Comparison of ENCODE assay signal across 25 cellular contexts in genomic region chr16:70472786-70473433, GRCh38. TPM values are rescaled to one million over a fixed set of nuclear protein-coding genes. Genes with fewer than 3 reads are reported as not detected.
DNase-seq lines count a peak whose midpoint lies in the region; ATAC-seq, FAIRE-seq and TF ChIP-seq lines count a peak whose summit lies in the region.
"Had no signal": no experiment of that assay in that cellular context is flagged by ENCODE, and none has a peak within 500 bp of the region (broad histone marks: within the 10 kb centered on the region; RNA-seq: fewer than 3 reads in every experiment).

No MANE protein-coding gene starts in this region.

- no peak overlapping the region for H2AFZ ChIP-seq in K562 (ENCODE audit: low read depth, low read length)
- no peak overlapping the region for H2AFZ ChIP-seq in hepatocyte

- TF ChIP-seq EP300 in K562 (IDR thresholded peaks at IDR 0.05; ENCODE audit: low read length): no peak

- no peak for TF ChIP-seq CTCF in K562 (IDR thresholded peaks at IDR 0.05 in 2 of 3, conservative IDR thresholded peaks at IDR 0.05 in 1 of 3; ENCODE audit: insufficient read depth in 2 of 3, low read depth in 1 of 3, low read length in 3 of 3)
- TF ChIP-seq CTCF in hepatocyte (IDR thresholded peaks at IDR 0.05; ENCODE audit: poor library complexity): no peak

- BruUV-seq in K562 (replicated peaks; lab: Mats Ljungman, UMichigan): no TSS peak

- DNase-seq in activated T-cell treated with anti-CD3 and anti-CD28 coated beads, Interleukin-2, amount 50 U/mL, for 24 hours: no peak
- DNase-seq in activated T-cell treated with anti-CD3 and anti-CD28 coated beads, Interleukin-2, amount 50 U/mL, for 1 hour: no peak
- no peak for DNase-seq in K562 (ENCODE audit: extremely low read depth in 1 of 4, low spot score in 3 of 4)
- DNase-seq in islet precursor cell: peak; percentile 47
- DNase-seq in stimulated activated effector memory CD8-positive, alpha-beta T cell treated with anti-CD3 and anti-CD28 coated beads, Interleukin-12 subunit alpha, Interleukin-12 subunit beta, amount 100 ng/mL, for 72 hours (ENCODE audit: low spot score in 2 of 2): no peak
- DNase-seq in ureter (ENCODE audit: low spot score): no peak
- DNase-seq in activated CD4-positive, alpha-beta T cell treated with anti-CD3 and anti-CD28 coated beads, Interleukin-2, amount 10 ng/mL, durations not matched to agents 24 days and 14 days: no peak
- no peak for DNase-seq in hepatocyte (ENCODE audit: low spot score)
- DNase-seq: ACHN, BE2C, GDM1, GOT3, NCI-H1092 treated with DMSO at 0.1 percent for 48 hours, NCI-H1436, NCI-H187, NCI-H2081 treated with DMSO at 0.1 percent for 48 hours, NCI-H2171, NCI-H226, NCI-H510A, SHP77 treated with DMSO at 0.1 percent for 48 hours had no signal

- CTCF ChIA-PET in K562 (lab: Yijun Ruan, JAX; ENCODE audit: low intra/inter-chr PET ratio): no interaction called here

- H3K27me3 Mint-ChIP-seq in activated T-cell treated with anti-CD3 and anti-CD28 coated beads, Interleukin-2, amount 50 U/mL, for 24 hours: no peaks in the 10 kb centered on the region
- H3K27me3 Mint-ChIP-seq in activated CD4-positive, alpha-beta T cell treated with anti-CD3 and anti-CD28 coated beads, Interleukin-2, amount 10 ng/mL, durations not matched to agents 24 days and 14 days: no peaks in the 10 kb centered on the region
- H3K27me3 Mint-ChIP-seq: CD4-positive, CD25-positive, alpha-beta regulatory T cell had no signal

- H3K27ac Mint-ChIP-seq in activated T-cell treated with anti-CD3 and anti-CD28 coated beads, Interleukin-2, amount 50 U/mL, for 24 hours: peak overlapping the region; percentile 40
- peak overlapping the region; percentile 89 for H3K27ac Mint-ChIP-seq in stimulated activated effector memory CD8-positive, alpha-beta T cell treated with anti-CD3 and anti-CD28 coated beads, Interleukin-12 subunit alpha, Interleukin-12 subunit beta, amount 100 ng/mL, for 72 hours
- H3K27ac Mint-ChIP-seq in activated CD4-positive, alpha-beta T cell treated with anti-CD3 and anti-CD28 coated beads, Interleukin-2, amount 10 ng/mL, durations not matched to agents 24 days and 14 days: no peak overlapping the region

- H3K4me3 ChIP-seq in K562: no peak overlapping the region
- no peak overlapping the region for H3K4me3 ChIP-seq in hepatocyte
- H3K4me3 ChIP-seq: GM12878, SK-N-MC had no signal

- H3K9me2 ChIP-seq in hepatocyte (replicated peaks; ENCODE audit: insufficient read depth): no peaks in the 10 kb centered on the region

- intact Hi-C loops in K562 (cut with micrococcal nuclease): no loop called here
- intact Hi-C loops in activated CD4-positive, alpha-beta T cell treated with anti-CD3 and anti-CD28 coated beads, Interleukin-2, amount 10 ng/mL, durations not matched to agents 24 days and 14 days (cut with micrococcal nuclease): no loop called here

- in situ Hi-C loops in K562 (cut with MboI): no loop called here

- H3K27me3 ChIP-seq in K562 (ENCODE audit: control insufficient read depth in 2 of 2, insufficient read depth in 2 of 2, low read length in 2 of 2): no peaks in the 10 kb centered on the region
- H3K27me3 ChIP-seq in hepatocyte: no peaks in the 10 kb centered on the region
- H3K27me3 ChIP-seq: BE2C had no signal

- H3K36me3 Mint-ChIP-seq in activated T-cell treated with anti-CD3 and anti-CD28 coated beads, Interleukin-2, amount 50 U/mL, for 24 hours (ENCODE audit: low read depth): peaks cover 31% of the 10 kb centered on the region
- H3K36me3 Mint-ChIP-seq in stimulated activated effector memory CD8-positive, alpha-beta T cell treated with anti-CD3 and anti-CD28 coated beads, Interleukin-12 subunit alpha, Interleukin-12 subunit beta, amount 100 ng/mL, for 72 hours: no peaks in the 10 kb centered on the region
- H3K36me3 Mint-ChIP-seq in activated CD4-positive, alpha-beta T cell treated with anti-CD3 and anti-CD28 coated beads, Interleukin-2, amount 10 ng/mL, durations not matched to agents 24 days and 14 days (ENCODE audit: low read depth): peaks cover 10% of the 10 kb centered on the region

- WGBS in K562 (ENCODE audit: insufficient coverage, low coverage, missing lambda C conversion rate): 81% methylated on average over 16 of the region's 28 CpGs
- WGBS in hepatocyte (ENCODE audit: low lambda C conversion rate, missing lambda C conversion rate): 93% methylated on average over 28 of the region's 28 CpGs

- H3K9me1 ChIP-seq in K562 (ENCODE audit: control insufficient read depth, insufficient read depth, low read length): no peaks in the 10 kb centered on the region

- TF ChIP-seq RAD21 in K562 (CRISPR knock-in tag; conservative IDR thresholded peaks at IDR 0.05 in 1 of 2, IDR thresholded peaks at IDR 0.05 in 1 of 2): no peak

- H3K79me2 ChIP-seq in K562 (ENCODE audit: control insufficient read depth, insufficient read depth, low read length) (no peaks in the 10 kb centered on the region), hepatocyte (no peaks in the 10 kb centered on the region)

- peak overlapping the region in 1 of 2 experiments; percentile 68; a peak in 1 of 4 replicates for H3K9ac ChIP-seq in K562 (ENCODE audit: insufficient read depth in 1 of 2, low read depth in 2 of 2, low read length in 2 of 2)

- POLR2A ChIA-PET in K562 (lab: Yijun Ruan, JAX): interaction anchor here (0.9 kb wide), 1 partner anchor 64 kb away, joined by 3 read pairs; no protein-coding TSS in a partner anchor

- H3K27ac ChIP-seq in K562 (ENCODE audit: extremely low read depth, low read depth, low read length) (no peak overlapping the region), hepatocyte (no peak overlapping the region)
- H3K27ac ChIP-seq: 22Rv1, SK-N-MC had no signal

- H3K36me3 ChIP-seq in K562 (ENCODE audit: control insufficient read depth, insufficient read depth, low read length) (peaks cover 17% of the 10 kb centered on the region; the same call in 1 of the 3 replicates), hepatocyte (replicated peaks; ENCODE audit: insufficient read depth, low read depth) (no peaks in the 10 kb centered on the region)
- H3K36me3 ChIP-seq: BE2C had no signal

- H3K4me3 Mint-ChIP-seq in activated T-cell treated with anti-CD3 and anti-CD28 coated beads, Interleukin-2, amount 50 U/mL, for 24 hours: no peak overlapping the region
- H3K4me3 Mint-ChIP-seq in stimulated activated effector memory CD8-positive, alpha-beta T cell treated with anti-CD3 and anti-CD28 coated beads, Interleukin-12 subunit alpha, Interleukin-12 subunit beta, amount 100 ng/mL, for 72 hours: no peak overlapping the region
- H3K4me3 Mint-ChIP-seq in activated CD4-positive, alpha-beta T cell treated with anti-CD3 and anti-CD28 coated beads, Interleukin-2, amount 10 ng/mL, durations not matched to agents 24 days and 14 days: no peak overlapping the region
- H3K4me3 Mint-ChIP-seq: CD4-positive, CD25-positive, alpha-beta regulatory T cell had no signal

- peaks cover 0 to 49% of the 10 kb centered on the region in 2 experiments; a peak in 3 of 5 replicates for H3K4me1 ChIP-seq in K562 (replicated peaks in 1 of 2; ENCODE audit: control insufficient read depth in 2 of 2, insufficient read depth in 2 of 2, low read length in 2 of 2)
- peaks cover 3% of the 10 kb centered on the region for H3K4me1 ChIP-seq in hepatocyte (ENCODE audit: insufficient read depth)

- no peaks in the 10 kb centered on the region for H3K9me3 ChIP-seq in K562 (replicated peaks; ENCODE audit: control insufficient read depth, insufficient read depth, low read depth, low read length)
- H3K9me3 ChIP-seq in hepatocyte (ENCODE audit: low read depth): no peaks in the 10 kb centered on the region
- H3K9me3 ChIP-seq: BE2C had no signal

- H3K9me3 Mint-ChIP-seq in activated T-cell treated with anti-CD3 and anti-CD28 coated beads, Interleukin-2, amount 50 U/mL, for 24 hours: no peaks in the 10 kb centered on the region
- no peaks in the 10 kb centered on the region for H3K9me3 Mint-ChIP-seq in stimulated activated effector memory CD8-positive, alpha-beta T cell treated with anti-CD3 and anti-CD28 coated beads, Interleukin-12 subunit alpha, Interleukin-12 subunit beta, amount 100 ng/mL, for 72 hours
- H3K9me3 Mint-ChIP-seq in activated CD4-positive, alpha-beta T cell treated with anti-CD3 and anti-CD28 coated beads, Interleukin-2, amount 10 ng/mL, durations not matched to agents 24 days and 14 days: no peaks in the 10 kb centered on the region

- H3K4me1 Mint-ChIP-seq in activated T-cell treated with anti-CD3 and anti-CD28 coated beads, Interleukin-2, amount 50 U/mL, for 24 hours (ENCODE audit: low read depth): peaks cover 22% of the 10 kb centered on the region
- peaks cover 13% of the 10 kb centered on the region for H3K4me1 Mint-ChIP-seq in stimulated activated effector memory CD8-positive, alpha-beta T cell treated with anti-CD3 and anti-CD28 coated beads, Interleukin-12 subunit alpha, Interleukin-12 subunit beta, amount 100 ng/mL, for 72 hours
- H3K4me1 Mint-ChIP-seq in activated CD4-positive, alpha-beta T cell treated with anti-CD3 and anti-CD28 coated beads, Interleukin-2, amount 10 ng/mL, durations not matched to agents 24 days and 14 days: peaks cover 14% of the 10 kb centered on the region

- no peak for ATAC-seq in K562
- ATAC-seq in stimulated activated effector memory CD8-positive, alpha-beta T cell treated with anti-CD3 and anti-CD28 coated beads, Interleukin-12 subunit alpha, Interleukin-12 subunit beta, amount 100 ng/mL, for 72 hours: no peak
- ATAC-seq: HCT116 had no signal

- H4K20me1 ChIP-seq in K562 (replicated peaks; ENCODE audit: control insufficient read depth, insufficient read depth, low read length): peaks cover 3% of the 10 kb centered on the region; the same call in 1 of the 2 replicates
- H4K20me1 ChIP-seq in hepatocyte (ENCODE audit: insufficient read depth, poor library complexity, severe bottlenecking): no peaks in the 10 kb centered on the region

- TF ChIP-seq POLR2A in K562 (conservative IDR thresholded peaks at IDR 0.05): no peak

- no peak for FAIRE-seq in K562 (lab: Jason Lieb, UNC)
- FAIRE-seq: GM12878 had no signal

- H3K4me2 ChIP-seq in K562 (ENCODE audit: insufficient read depth, low read length) (no peak overlapping the region), hepatocyte (no peak overlapping the region)

RNA-seq across cellular contexts. Expression of gene FCSK, which starts 18.5 kb away (rescaled TPM):
- total RNA-seq in K562 (2011; cell fraction: chromatin; rRNA removed; ENCODE audit: low replicate concordance): 66.2 and 212 TPM in 2 replicates
- 117 and 131 TPM in 2 replicates for total RNA-seq in K562 (2011; cell fraction: nucleolus; rRNA removed)
- total RNA-seq in K562 (2011; cell fraction: nucleoplasm; rRNA removed): 80.1 and 84.7 TPM in 2 replicates
- 12.6 and 15.6 TPM in 2 replicates for total RNA-seq in K562 (2014; rRNA removed)
- total RNA-seq in K562 (2014; rRNA removed; fragmentation: Illumina TruSeq; extraction: Trizol): 4.7 and 6.9 TPM in 2 replicates
- total RNA-seq in K562 (2015; rRNA removed; fragmentation: Illumina TruSeq; extraction: Trizol): 7.4 and 7.7 TPM in 2 replicates
- 18.6 and 19.0 TPM in 2 replicates for total RNA-seq in K562 (2021)
- 13.5 and 22.6 TPM in 2 replicates for polyA plus RNA-seq in K562 (2011; rRNA removed)
- polyA plus RNA-seq in K562 (2011; cell fraction: cytosol; rRNA removed): 16.3 and 19.3 TPM in 2 replicates
- polyA plus RNA-seq in K562 (2011; cell fraction: nucleus; rRNA removed): 115 and 146 TPM in 2 replicates
- 10.0 and 16.5 TPM in 2 replicates for polyA plus RNA-seq in K562 (2012)
- 8.3 and 9.1 TPM in 2 replicates for polyA plus RNA-seq in K562 (2014; fragmentation: Illumina TruSeq; extraction: Trizol)
- 1 to 10 TPM in 1 of 2 experiments, under 1 TPM in 1; 0.92 to 1.1 TPM for polyA plus RNA-seq in K562 (2014; fragmentation: Nextera tagmentation; extraction: Ambion mirVana)
- polyA plus RNA-seq in K562 (2014; rRNA removed): 15.1 and 19.9 TPM in 2 replicates
- polyA minus RNA-seq in K562 (2011; rRNA and poly(A)+ RNA removed): 7.5 and 9.5 TPM in 2 replicates
- 8.0 and 12.0 TPM in 2 replicates for polyA minus RNA-seq in K562 (2011; cell fraction: cytosol; rRNA and poly(A)+ RNA removed)
- polyA minus RNA-seq in K562 (2011; cell fraction: nucleus; rRNA and poly(A)+ RNA removed): 25.0 and 31.0 TPM in 2 replicates
- 29.7 TPM for total RNA-seq in ureter
- 19.6 and 24.4 TPM in 2 replicates for total RNA-seq in activated CD4-positive, alpha-beta T cell treated with anti-CD3 and anti-CD28 coated beads, Interleukin-2, amount 10 ng/mL, durations not matched to agents 24 days and 14 days
- total RNA-seq in hepatocyte: 13.3 and 25.9 TPM in 2 replicates
- polyA plus RNA-seq in hepatocyte: 12.1 and 15.7 TPM in 2 replicates

RNA-seq across cellular contexts. Expression of gene ST3GAL2, which starts 34.0 kb away (rescaled TPM):
- total RNA-seq in K562 (2011; cell fraction: chromatin; rRNA removed; ENCODE audit: low replicate concordance): 87.4 and 216 TPM in 2 replicates
- total RNA-seq in K562 (2011; cell fraction: nucleolus; rRNA removed): 182 and 184 TPM in 2 replicates
- total RNA-seq in K562 (2011; cell fraction: nucleoplasm; rRNA removed): 128 and 145 TPM in 2 replicates
- total RNA-seq in K562 (2014; rRNA removed) (75.5 and 95.5 TPM in 2 replicates), K562 (2014; rRNA removed; fragmentation: Illumina TruSeq; extraction: Trizol) (23.7 and 31.8 TPM in 2 replicates), K562 (2015; rRNA removed; fragmentation: Illumina TruSeq; extraction: Trizol) (48.9 and 53.8 TPM in 2 replicates), K562 (2021) (98.9 and 108 TPM in 2 replicates), ureter (28.9 TPM), hepatocyte (24.2 and 29.2 TPM in 2 replicates)
- polyA plus RNA-seq in K562 (2011; rRNA removed) (34.3 and 40.9 TPM in 2 replicates), K562 (2014; fragmentation: Illumina TruSeq; extraction: Trizol) (25.1 and 50.7 TPM in 2 replicates), K562 (2014; fragmentation: Nextera tagmentation; extraction: Ambion mirVana) (1 to 10 TPM; 1.5 to 2.4 TPM), K562 (2014; rRNA removed) (50.5 and 57.8 TPM in 2 replicates), hepatocyte (20.8 and 25.6 TPM in 2 replicates)
- polyA plus RNA-seq in K562 (2011; cell fraction: cytosol; rRNA removed): 50.0 and 87.1 TPM in 2 replicates
- 25.8 and 38.5 TPM in 2 replicates for polyA plus RNA-seq in K562 (2011; cell fraction: nucleus; rRNA removed)
- 67.8 and 92.0 TPM in 2 replicates for polyA plus RNA-seq in K562 (2012)
- 57.6 and 96.4 TPM in 2 replicates for polyA minus RNA-seq in K562 (2011; rRNA and poly(A)+ RNA removed)
- polyA minus RNA-seq in K562 (2011; cell fraction: cytosol; rRNA and poly(A)+ RNA removed): 126 and 151 TPM in 2 replicates
- polyA minus RNA-seq in K562 (2011; cell fraction: nucleus; rRNA and poly(A)+ RNA removed): 24.9 and 34.4 TPM in 2 replicates
- 27.9 and 37.0 TPM in 2 replicates for total RNA-seq in activated CD4-positive, alpha-beta T cell treated with anti-CD3 and anti-CD28 coated beads, Interleukin-2, amount 10 ng/mL, durations not matched to agents 24 days and 14 days

RNA-seq across cellular contexts. Expression of gene COG4, which starts 50.4 kb away (rescaled TPM):
- 128 and 175 TPM in 2 replicates for total RNA-seq in K562 (2011; cell fraction: chromatin; rRNA removed; ENCODE audit: low replicate concordance)
- total RNA-seq in K562 (2011; cell fraction: nucleolus; rRNA removed): 70.0 and 73.4 TPM in 2 replicates
- total RNA-seq in K562 (2011; cell fraction: nucleoplasm; rRNA removed): 87.9 and 95.3 TPM in 2 replicates
- 43.2 and 59.0 TPM in 2 replicates for total RNA-seq in K562 (2014; rRNA removed)
- total RNA-seq in K562 (2014; rRNA removed; fragmentation: Illumina TruSeq; extraction: Trizol): 39.5 and 44.4 TPM in 2 replicates
- 41.2 and 42.6 TPM in 2 replicates for total RNA-seq in K562 (2015; rRNA removed; fragmentation: Illumina TruSeq; extraction: Trizol)
- 66.7 and 69.8 TPM in 2 replicates for total RNA-seq in K562 (2021)
- polyA plus RNA-seq in K562 (2011; rRNA removed): 69.2 and 73.9 TPM in 2 replicates
- polyA plus RNA-seq in K562 (2011; cell fraction: cytosol; rRNA removed): 55.1 and 86.3 TPM in 2 replicates
- polyA plus RNA-seq in K562 (2011; cell fraction: nucleus; rRNA removed): 150 and 164 TPM in 2 replicates
- polyA plus RNA-seq in K562 (2012): 61.8 and 77.6 TPM in 2 replicates
- 44.2 and 48.9 TPM in 2 replicates for polyA plus RNA-seq in K562 (2014; fragmentation: Illumina TruSeq; extraction: Trizol)
- polyA plus RNA-seq in K562 (2014; fragmentation: Nextera tagmentation; extraction: Ambion mirVana): 10 to 100 TPM; 13.7 to 37.4 TPM
- 49.1 and 55.9 TPM in 2 replicates for polyA plus RNA-seq in K562 (2014; rRNA removed)
- 67.7 and 72.4 TPM in 2 replicates for polyA minus RNA-seq in K562 (2011; rRNA and poly(A)+ RNA removed)
- polyA minus RNA-seq in K562 (2011; cell fraction: cytosol; rRNA and poly(A)+ RNA removed): 30.7 and 31.3 TPM in 2 replicates
- polyA minus RNA-seq in K562 (2011; cell fraction: nucleus; rRNA and poly(A)+ RNA removed): 27.5 and 41.7 TPM in 2 replicates
- 49.6 TPM for total RNA-seq in ureter
- total RNA-seq in activated CD4-positive, alpha-beta T cell treated with anti-CD3 and anti-CD28 coated beads, Interleukin-2, amount 10 ng/mL, durations not matched to agents 24 days and 14 days: 38.3 and 42.1 TPM in 2 replicates
- total RNA-seq in hepatocyte: 45.9 and 52.9 TPM in 2 replicates
- polyA plus RNA-seq in hepatocyte: 35.3 and 48.9 TPM in 2 replicates

RNA-seq across cellular contexts. Expression of gene SF3B3, which starts 50.7 kb away (rescaled TPM):
- 616 and 628 TPM in 2 replicates for total RNA-seq in K562 (2011; cell fraction: chromatin; rRNA removed; ENCODE audit: low replicate concordance)
- total RNA-seq in K562 (2011; cell fraction: nucleolus; rRNA removed): 207 and 261 TPM in 2 replicates
- total RNA-seq in K562 (2011; cell fraction: nucleoplasm; rRNA removed): 272 and 275 TPM in 2 replicates
- total RNA-seq in K562 (2014; rRNA removed) (98.9 and 208 TPM in 2 replicates), K562 (2014; rRNA removed; fragmentation: Illumina TruSeq; extraction: Trizol) (221 and 275 TPM in 2 replicates), K562 (2015; rRNA removed; fragmentation: Illumina TruSeq; extraction: Trizol) (252 and 265 TPM in 2 replicates), K562 (2021) (513 and 546 TPM in 2 replicates), ureter (382 TPM), hepatocyte (112 and 147 TPM in 2 replicates)
- polyA plus RNA-seq in K562 (2011; rRNA removed) (172 and 248 TPM in 2 replicates), K562 (2014; fragmentation: Illumina TruSeq; extraction: Trizol) (349 and 430 TPM in 2 replicates), K562 (2014; fragmentation: Nextera tagmentation; extraction: Ambion mirVana) (100 to 1,000 TPM; 209 to 414 TPM), K562 (2014; rRNA removed) (103 and 105 TPM in 2 replicates), hepatocyte (165 and 171 TPM in 2 replicates)
- polyA plus RNA-seq in K562 (2011; cell fraction: cytosol; rRNA removed): 249 and 266 TPM in 2 replicates
- polyA plus RNA-seq in K562 (2011; cell fraction: nucleus; rRNA removed): 317 and 410 TPM in 2 replicates
- 179 and 231 TPM in 2 replicates for polyA plus RNA-seq in K562 (2012)
- 327 and 380 TPM in 2 replicates for polyA minus RNA-seq in K562 (2011; rRNA and poly(A)+ RNA removed)
- polyA minus RNA-seq in K562 (2011; cell fraction: cytosol; rRNA and poly(A)+ RNA removed): 234 and 252 TPM in 2 replicates
- 101 and 174 TPM in 2 replicates for polyA minus RNA-seq in K562 (2011; cell fraction: nucleus; rRNA and poly(A)+ RNA removed)
- 621 and 622 TPM in 2 replicates for total RNA-seq in activated CD4-positive, alpha-beta T cell treated with anti-CD3 and anti-CD28 coated beads, Interleukin-2, amount 10 ng/mL, durations not matched to agents 24 days and 14 days
